In the genomic region with DNA sequence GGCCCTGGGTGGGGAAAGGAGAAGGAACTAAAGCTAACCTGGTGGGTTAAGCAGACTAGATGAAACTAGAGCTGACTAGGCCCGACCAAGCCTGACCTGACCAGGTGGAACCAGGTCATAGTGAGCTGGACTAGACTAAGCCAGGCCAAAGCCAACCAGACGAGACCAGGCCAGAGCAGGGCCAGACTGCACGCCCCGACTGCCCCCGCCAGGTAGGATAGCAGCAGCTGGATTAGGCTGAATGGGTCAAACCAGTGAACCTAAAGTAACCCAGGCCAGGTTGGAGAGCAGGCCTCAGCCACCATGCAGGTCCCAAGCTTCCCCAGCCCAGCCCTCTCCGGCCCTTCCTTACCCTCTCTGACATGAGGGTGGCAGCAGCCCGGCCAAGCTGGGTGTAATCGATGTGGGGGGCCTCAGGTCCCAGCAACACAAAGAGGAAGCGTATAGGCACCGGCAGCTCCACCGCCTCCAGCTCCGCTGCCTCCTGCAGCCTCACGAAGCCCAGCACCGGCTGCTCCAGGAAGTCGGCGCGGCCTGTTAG, we compare ENCODE assay signal across 21 cellular contexts. TPM values are rescaled to one million over a fixed set of nuclear protein-coding genes. Genes with fewer than 3 reads are reported as not detected.
"Had no signal": no experiment of that assay in that cellular context is flagged by ENCODE, and none has a peak within 500 bp of the region (broad histone marks: within the 10 kb centered on the region; RNA-seq: fewer than 3 reads in every experiment).

No MANE protein-coding gene starts in this region.

- H3K4me2 ChIP-seq: neural progenitor cell had no signal

- H2AFZ ChIP-seq: neural progenitor cell had no signal

- ATAC-seq: left lung; naive thymus-derived CD8-positive, alpha-beta T cell had no signal

- H3K27me3 Mint-ChIP-seq: activated naive CD4-positive, alpha-beta T cell treated with anti-CD3 and anti-CD28 coated beads, Interleukin-2, amount 50 U/mL, for 24 hours; naive thymus-derived CD8-positive, alpha-beta T cell; stimulated activated naive CD8-positive, alpha-beta T cell treated with anti-CD3 and anti-CD28 coated beads, Interleukin-15, Interleukin-2, amounts not matched to agents 100 ng/mL and 50 ng/mL, for 24 hours had no signal

- H3K4me3 Mint-ChIP-seq: activated naive CD4-positive, alpha-beta T cell treated with anti-CD3 and anti-CD28 coated beads, Interleukin-2, amount 50 U/mL, for 24 hours; brain; naive thymus-derived CD8-positive, alpha-beta T cell; neural progenitor cell; stimulated activated naive CD8-positive, alpha-beta T cell treated with anti-CD3 and anti-CD28 coated beads, Interleukin-15, Interleukin-2, amounts not matched to agents 100 ng/mL and 50 ng/mL, for 24 hours had no signal

- H3K4me1 ChIP-seq: left lung, neural progenitor cell, tibial artery had no signal

- H3K27ac ChIP-seq: epithelial cell of prostate, left lung, neural progenitor cell, tibial artery had no signal

- DNase-seq: activated gamma-delta T cell treated with Interleukin-2 at 50 U/mL for 16 hours; activated T-cell treated with anti-CD3 and anti-CD28 coated beads, Interleukin-2, amount 50 U/mL, for 1 hour; aorta; kidney; left lung; naive thymus-derived CD8-positive, alpha-beta T cell; stimulated activated CD4-positive, alpha-beta T cell treated with anti-CD3 and anti-CD28 coated beads, Interleukin-4, amount 100 ng/mL, for 4 hours; substantia nigra; T-helper 2 cell; tibial artery had no signal

- H3K4me3 ChIP-seq: left lung, lung, neural progenitor cell, tibial artery had no signal

- H3K27me3 ChIP-seq: left lung, neural progenitor cell had no signal

- H3K9ac ChIP-seq: neural progenitor cell had no signal

- H3K9me3 Mint-ChIP-seq: activated naive CD4-positive, alpha-beta T cell treated with anti-CD3 and anti-CD28 coated beads, Interleukin-2, amount 50 U/mL, for 24 hours; brain; naive thymus-derived CD8-positive, alpha-beta T cell; neural progenitor cell; stimulated activated naive CD8-positive, alpha-beta T cell treated with anti-CD3 and anti-CD28 coated beads, Interleukin-15, Interleukin-2, amounts not matched to agents 100 ng/mL and 50 ng/mL, for 24 hours had no signal

- H3K27ac Mint-ChIP-seq: activated naive CD4-positive, alpha-beta T cell treated with anti-CD3 and anti-CD28 coated beads, Interleukin-2, amount 50 U/mL, for 24 hours; brain; neural progenitor cell; progenitor cell of endocrine pancreas; stimulated activated naive CD8-positive, alpha-beta T cell treated with anti-CD3 and anti-CD28 coated beads, Interleukin-15, Interleukin-2, amounts not matched to agents 100 ng/mL and 50 ng/mL, for 24 hours had no signal

- H3K36me3 Mint-ChIP-seq: activated naive CD4-positive, alpha-beta T cell treated with anti-CD3 and anti-CD28 coated beads, Interleukin-2, amount 50 U/mL, for 24 hours; brain; naive thymus-derived CD8-positive, alpha-beta T cell; neural progenitor cell had no signal

- H3K9me3 ChIP-seq: left lung, tibial artery had no signal

- H3K4me1 Mint-ChIP-seq: activated naive CD4-positive, alpha-beta T cell treated with anti-CD3 and anti-CD28 coated beads, Interleukin-2, amount 50 U/mL, for 24 hours; brain; neural progenitor cell had no signal

- H3K36me3 ChIP-seq: left lung, neural progenitor cell, tibial artery had no signal

RNA-seq across cellular contexts. Expression of a gene that starts 9.1 kb away (rescaled TPM):
- total RNA-seq: chondrocyte; fibroblast of villous mesenchyme; naive thymus-derived CD8-positive, alpha-beta T cell; osteocyte; progenitor cell of endocrine pancreas had no signal
- polyA plus RNA-seq: naive thymus-derived CD8-positive, alpha-beta T cell; urinary bladder had no signal

RNA-seq across cellular contexts. Expression of a gene that starts 49.5 kb away (rescaled TPM):
- total RNA-seq: naive thymus-derived CD8-positive, alpha-beta T cell had no signal
- polyA plus RNA-seq: naive thymus-derived CD8-positive, alpha-beta T cell had no signal
